Comparison of ENCODE assay signal across 1 cellular context in the genomic region with DNA sequence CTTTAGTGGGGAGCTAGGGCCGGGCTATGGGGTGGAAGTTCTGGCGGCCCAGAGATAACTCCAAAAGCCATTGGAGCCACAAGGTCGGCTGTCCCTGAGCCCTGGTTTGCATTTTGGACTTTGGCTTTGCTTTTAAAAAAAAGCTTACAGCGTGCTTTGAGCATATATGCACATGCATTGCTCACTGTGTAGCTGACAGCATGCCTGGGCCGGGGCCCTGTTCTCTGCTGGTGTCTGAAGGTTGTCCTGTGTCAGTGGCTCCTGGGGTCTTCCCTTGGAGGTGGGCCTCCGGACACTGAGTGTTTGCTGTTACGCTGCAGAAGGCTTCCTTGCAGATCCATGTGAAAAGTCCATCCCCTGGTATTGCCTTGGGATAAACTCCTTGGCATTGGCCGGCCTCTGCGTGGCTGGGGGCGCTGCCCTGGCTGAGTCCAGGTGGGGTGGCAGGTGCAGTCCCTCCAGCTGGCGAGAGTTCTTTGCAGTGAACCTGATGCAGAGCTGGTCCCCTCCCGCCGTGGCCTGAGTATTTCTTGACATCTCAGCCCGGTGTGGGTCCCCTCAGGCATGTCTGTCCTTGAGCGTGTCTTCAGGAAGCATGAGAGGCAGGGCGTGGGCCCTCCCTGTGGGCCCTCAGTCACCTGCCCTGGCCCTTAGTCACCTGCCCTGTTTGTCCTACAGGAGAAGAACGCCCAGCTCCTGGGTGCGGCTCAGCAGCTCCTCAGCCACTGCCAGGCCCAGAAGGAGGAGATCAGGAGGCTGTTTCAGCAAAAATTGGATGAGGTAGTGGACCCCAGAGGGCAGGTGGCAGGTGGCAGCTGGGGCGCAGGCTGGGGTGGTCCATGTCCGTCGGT.
TF ChIP-seq lines count a peak whose summit lies in the region.

No MANE protein-coding gene starts in this region.

TF ChIP-seq in HepG2, 621 proteins besides CTCF, POLR2A, EP300 and RAD21 (continued from another document and continues in another):
- TF ChIP-seq, protein P1, sequence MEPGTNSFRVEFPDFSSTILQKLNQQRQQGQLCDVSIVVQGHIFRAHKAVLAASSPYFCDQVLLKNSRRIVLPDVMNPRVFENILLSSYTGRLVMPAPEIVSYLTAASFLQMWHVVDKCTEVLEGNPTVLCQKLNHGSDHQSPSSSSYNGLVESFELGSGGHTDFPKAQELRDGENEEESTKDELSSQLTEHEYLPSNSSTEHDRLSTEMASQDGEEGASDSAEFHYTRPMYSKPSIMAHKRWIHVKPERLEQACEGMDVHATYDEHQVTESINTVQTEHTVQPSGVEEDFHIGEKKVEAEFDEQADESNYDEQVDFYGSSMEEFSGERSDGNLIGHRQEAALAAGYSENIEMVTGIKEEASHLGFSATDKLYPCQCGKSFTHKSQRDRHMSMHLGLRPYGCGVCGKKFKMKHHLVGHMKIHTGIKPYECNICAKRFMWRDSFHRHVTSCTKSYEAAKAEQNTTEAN (CRISPR knock-in tag; conservative IDR thresholded peaks at IDR 0.05) = peak; percentile 95
- TF ChIP-seq ZNF317 (CRISPR knock-in tag; IDR thresholded peaks at IDR 0.05) = peak; percentile 92; the same call in 1 of the 2 replicates
- TF ChIP-seq, protein P2, sequence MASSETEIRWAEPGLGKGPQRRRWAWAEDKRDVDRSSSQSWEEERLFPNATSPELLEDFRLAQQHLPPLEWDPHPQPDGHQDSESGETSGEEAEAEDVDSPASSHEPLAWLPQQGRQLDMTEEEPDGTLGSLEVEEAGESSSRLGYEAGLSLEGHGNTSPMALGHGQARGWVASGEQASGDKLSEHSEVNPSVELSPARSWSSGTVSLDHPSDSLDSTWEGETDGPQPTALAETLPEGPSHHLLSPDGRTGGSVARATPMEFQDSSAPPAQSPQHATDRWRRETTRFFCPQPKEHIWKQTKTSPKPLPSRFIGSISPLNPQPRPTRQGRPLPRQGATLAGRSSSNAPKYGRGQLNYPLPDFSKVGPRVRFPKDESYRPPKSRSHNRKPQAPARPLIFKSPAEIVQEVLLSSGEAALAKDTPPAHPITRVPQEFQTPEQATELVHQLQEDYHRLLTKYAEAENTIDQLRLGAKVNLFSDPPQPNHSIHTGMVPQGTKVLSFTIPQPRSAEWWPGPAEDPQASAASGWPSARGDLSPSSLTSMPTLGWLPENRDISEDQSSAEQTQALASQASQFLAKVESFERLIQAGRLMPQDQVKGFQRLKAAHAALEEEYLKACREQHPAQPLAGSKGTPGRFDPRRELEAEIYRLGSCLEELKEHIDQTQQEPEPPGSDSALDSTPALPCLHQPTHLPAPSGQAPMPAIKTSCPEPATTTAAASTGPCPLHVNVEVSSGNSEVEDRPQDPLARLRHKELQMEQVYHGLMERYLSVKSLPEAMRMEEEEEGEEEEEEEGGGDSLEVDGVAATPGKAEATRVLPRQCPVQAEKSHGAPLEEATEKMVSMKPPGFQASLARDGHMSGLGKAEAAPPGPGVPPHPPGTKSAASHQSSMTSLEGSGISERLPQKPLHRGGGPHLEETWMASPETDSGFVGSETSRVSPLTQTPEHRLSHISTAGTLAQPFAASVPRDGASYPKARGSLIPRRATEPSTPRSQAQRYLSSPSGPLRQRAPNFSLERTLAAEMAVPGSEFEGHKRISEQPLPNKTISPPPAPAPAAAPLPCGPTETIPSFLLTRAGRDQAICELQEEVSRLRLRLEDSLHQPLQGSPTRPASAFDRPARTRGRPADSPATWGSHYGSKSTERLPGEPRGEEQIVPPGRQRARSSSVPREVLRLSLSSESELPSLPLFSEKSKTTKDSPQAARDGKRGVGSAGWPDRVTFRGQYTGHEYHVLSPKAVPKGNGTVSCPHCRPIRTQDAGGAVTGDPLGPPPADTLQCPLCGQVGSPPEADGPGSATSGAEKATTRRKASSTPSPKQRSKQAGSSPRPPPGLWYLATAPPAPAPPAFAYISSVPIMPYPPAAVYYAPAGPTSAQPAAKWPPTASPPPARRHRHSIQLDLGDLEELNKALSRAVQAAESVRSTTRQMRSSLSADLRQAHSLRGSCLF (CRISPR knock-in tag; IDR thresholded peaks at IDR 0.05; ENCODE audit: borderline replicate concordance) = peak; percentile 86; the same call in 1 of the 2 replicates
- peak; percentile 75 for TF ChIP-seq ZNF605 (CRISPR knock-in tag; IDR thresholded peaks at IDR 0.05)
- TF ChIP-seq SRF (IDR thresholded peaks at IDR 0.05; ENCODE audit: low read depth, low read length) = no peak
- TF ChIP-seq FOXK1 (CRISPR knock-in tag; IDR thresholded peaks at IDR 0.05; ENCODE audit: borderline replicate concordance, low read depth) = no peak
- peak; percentile 90 for TF ChIP-seq REPIN1 (CRISPR knock-in tag; IDR thresholded peaks at IDR 0.05; ENCODE audit: borderline replicate concordance, low read depth)
- TF ChIP-seq ZNF121 (CRISPR knock-in tag; IDR thresholded peaks at IDR 0.05) = no peak
- TF ChIP-seq KDM2A (CRISPR knock-in tag; IDR thresholded peaks at IDR 0.05; ENCODE audit: borderline replicate concordance, low read depth) = no peak
- TF ChIP-seq ZNF333 (CRISPR knock-in tag; IDR thresholded peaks at IDR 0.05; ENCODE audit: borderline replicate concordance) = no peak
- peak; percentile 30; the same call in 1 of the 2 replicates for TF ChIP-seq NRL (CRISPR knock-in tag; IDR thresholded peaks at IDR 0.05; ENCODE audit: borderline replicate concordance)
- TF ChIP-seq, protein P3, sequence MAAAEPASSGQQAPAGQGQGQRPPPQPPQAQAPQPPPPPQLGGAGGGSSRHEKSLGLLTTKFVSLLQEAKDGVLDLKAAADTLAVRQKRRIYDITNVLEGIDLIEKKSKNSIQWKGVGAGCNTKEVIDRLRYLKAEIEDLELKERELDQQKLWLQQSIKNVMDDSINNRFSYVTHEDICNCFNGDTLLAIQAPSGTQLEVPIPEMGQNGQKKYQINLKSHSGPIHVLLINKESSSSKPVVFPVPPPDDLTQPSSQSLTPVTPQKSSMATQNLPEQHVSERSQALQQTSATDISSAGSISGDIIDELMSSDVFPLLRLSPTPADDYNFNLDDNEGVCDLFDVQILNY (CRISPR knock-in tag; conservative IDR thresholded peaks at IDR 0.05) = no peak; the same call in 1 of the 2 replicates
- TF ChIP-seq ZFP62 (CRISPR knock-in tag; IDR thresholded peaks at IDR 0.05) = no peak
- no peak; the same call in 1 of the 2 replicates for TF ChIP-seq EED (CRISPR knock-in tag; IDR thresholded peaks at IDR 0.05)
- TF ChIP-seq, protein P4, sequence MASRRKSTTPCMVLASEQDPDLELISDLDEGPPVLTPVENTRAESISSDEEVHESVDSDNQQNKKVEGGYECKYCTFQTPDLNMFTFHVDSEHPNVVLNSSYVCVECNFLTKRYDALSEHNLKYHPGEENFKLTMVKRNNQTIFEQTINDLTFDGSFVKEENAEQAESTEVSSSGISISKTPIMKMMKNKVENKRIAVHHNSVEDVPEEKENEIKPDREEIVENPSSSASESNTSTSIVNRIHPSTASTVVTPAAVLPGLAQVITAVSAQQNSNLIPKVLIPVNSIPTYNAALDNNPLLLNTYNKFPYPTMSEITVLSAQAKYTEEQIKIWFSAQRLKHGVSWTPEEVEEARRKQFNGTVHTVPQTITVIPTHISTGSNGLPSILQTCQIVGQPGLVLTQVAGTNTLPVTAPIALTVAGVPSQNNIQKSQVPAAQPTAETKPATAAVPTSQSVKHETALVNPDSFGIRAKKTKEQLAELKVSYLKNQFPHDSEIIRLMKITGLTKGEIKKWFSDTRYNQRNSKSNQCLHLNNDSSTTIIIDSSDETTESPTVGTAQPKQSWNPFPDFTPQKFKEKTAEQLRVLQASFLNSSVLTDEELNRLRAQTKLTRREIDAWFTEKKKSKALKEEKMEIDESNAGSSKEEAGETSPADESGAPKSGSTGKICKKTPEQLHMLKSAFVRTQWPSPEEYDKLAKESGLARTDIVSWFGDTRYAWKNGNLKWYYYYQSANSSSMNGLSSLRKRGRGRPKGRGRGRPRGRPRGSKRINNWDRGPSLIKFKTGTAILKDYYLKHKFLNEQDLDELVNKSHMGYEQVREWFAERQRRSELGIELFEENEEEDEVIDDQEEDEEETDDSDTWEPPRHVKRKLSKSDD (CRISPR knock-in tag; IDR thresholded peaks at IDR 0.05; ENCODE audit: low read depth) = 0 out of 2 replicates have a peak, but pooled peaks have one; percentile 56
- no peak for TF ChIP-seq ZFYVE20 (CRISPR knock-in tag; IDR thresholded peaks at IDR 0.05; ENCODE audit: borderline replicate concordance, low read depth)
- TF ChIP-seq, protein P5, sequence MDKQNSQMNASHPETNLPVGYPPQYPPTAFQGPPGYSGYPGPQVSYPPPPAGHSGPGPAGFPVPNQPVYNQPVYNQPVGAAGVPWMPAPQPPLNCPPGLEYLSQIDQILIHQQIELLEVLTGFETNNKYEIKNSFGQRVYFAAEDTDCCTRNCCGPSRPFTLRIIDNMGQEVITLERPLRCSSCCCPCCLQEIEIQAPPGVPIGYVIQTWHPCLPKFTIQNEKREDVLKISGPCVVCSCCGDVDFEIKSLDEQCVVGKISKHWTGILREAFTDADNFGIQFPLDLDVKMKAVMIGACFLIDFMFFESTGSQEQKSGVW (CRISPR knock-in tag; IDR thresholded peaks at IDR 0.05; ENCODE audit: borderline replicate concordance) = 0 out of 2 replicates have a peak, but pooled peaks have one; percentile 71
- TF ChIP-seq ZNF781 (CRISPR knock-in tag; IDR thresholded peaks at IDR 0.05; ENCODE audit: borderline replicate concordance, not compliant biosample characterization) = peak; percentile 92
- no peak for TF ChIP-seq RFXANK (CRISPR knock-in tag; IDR thresholded peaks at IDR 0.05)
- TF ChIP-seq CENPX (CRISPR knock-in tag; IDR thresholded peaks at IDR 0.05) = no peak
- TF ChIP-seq ZNF552 (CRISPR knock-in tag; IDR thresholded peaks at IDR 0.05; ENCODE audit: borderline replicate concordance) = peak; percentile 92; the same call in 1 of the 2 replicates
- TF ChIP-seq ZNF607 (CRISPR knock-in tag; IDR thresholded peaks at IDR 0.05; ENCODE audit: borderline replicate concordance) = peak; percentile 90
- TF ChIP-seq ZNF329 (CRISPR knock-in tag; IDR thresholded peaks at IDR 0.05; ENCODE audit: low read depth) = no peak
- TF ChIP-seq AGO2 (optimal IDR thresholded peaks at IDR 0.05; ENCODE audit: low read depth, low read length) = peak; percentile 2
- TF ChIP-seq, protein P6, sequence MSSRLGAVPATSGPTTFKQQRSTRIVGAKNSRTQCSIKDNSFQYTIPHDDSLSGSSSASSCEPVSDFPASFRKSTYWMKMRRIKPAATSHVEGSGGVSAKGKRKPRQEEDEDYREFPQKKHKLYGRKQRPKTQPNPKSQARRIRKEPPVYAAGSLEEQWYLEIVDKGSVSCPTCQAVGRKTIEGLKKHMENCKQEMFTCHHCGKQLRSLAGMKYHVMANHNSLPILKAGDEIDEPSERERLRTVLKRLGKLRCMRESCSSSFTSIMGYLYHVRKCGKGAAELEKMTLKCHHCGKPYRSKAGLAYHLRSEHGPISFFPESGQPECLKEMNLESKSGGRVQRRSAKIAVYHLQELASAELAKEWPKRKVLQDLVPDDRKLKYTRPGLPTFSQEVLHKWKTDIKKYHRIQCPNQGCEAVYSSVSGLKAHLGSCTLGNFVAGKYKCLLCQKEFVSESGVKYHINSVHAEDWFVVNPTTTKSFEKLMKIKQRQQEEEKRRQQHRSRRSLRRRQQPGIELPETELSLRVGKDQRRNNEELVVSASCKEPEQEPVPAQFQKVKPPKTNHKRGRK (CRISPR knock-in tag; IDR thresholded peaks at IDR 0.05) = no peak
- TF ChIP-seq, protein P7, sequence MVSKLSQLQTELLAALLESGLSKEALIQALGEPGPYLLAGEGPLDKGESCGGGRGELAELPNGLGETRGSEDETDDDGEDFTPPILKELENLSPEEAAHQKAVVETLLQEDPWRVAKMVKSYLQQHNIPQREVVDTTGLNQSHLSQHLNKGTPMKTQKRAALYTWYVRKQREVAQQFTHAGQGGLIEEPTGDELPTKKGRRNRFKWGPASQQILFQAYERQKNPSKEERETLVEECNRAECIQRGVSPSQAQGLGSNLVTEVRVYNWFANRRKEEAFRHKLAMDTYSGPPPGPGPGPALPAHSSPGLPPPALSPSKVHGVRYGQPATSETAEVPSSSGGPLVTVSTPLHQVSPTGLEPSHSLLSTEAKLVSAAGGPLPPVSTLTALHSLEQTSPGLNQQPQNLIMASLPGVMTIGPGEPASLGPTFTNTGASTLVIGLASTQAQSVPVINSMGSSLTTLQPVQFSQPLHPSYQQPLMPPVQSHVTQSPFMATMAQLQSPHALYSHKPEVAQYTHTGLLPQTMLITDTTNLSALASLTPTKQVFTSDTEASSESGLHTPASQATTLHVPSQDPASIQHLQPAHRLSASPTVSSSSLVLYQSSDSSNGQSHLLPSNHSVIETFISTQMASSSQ (IDR thresholded peaks at IDR 0.05; ENCODE audit: low read depth) = no peak
- TF ChIP-seq, protein P7 (CRISPR knock-in tag; IDR thresholded peaks at IDR 0.05; ENCODE audit: borderline replicate concordance) = 0 out of 2 replicates have a peak, but pooled peaks have one; percentile 56
- no peak for TF ChIP-seq BRD4 (CRISPR knock-in tag; IDR thresholded peaks at IDR 0.05)
- no peak; the same call in 1 of the 2 replicates for TF ChIP-seq ZNF124 (CRISPR knock-in tag; IDR thresholded peaks at IDR 0.05)
- 0 out of 2 replicates have a peak, but pooled peaks have one; percentile 36 for TF ChIP-seq ZNF143 (CRISPR knock-in tag; IDR thresholded peaks at IDR 0.05)
- no peak for TF ChIP-seq AGO1 (IDR thresholded peaks at IDR 0.05; ENCODE audit: low read depth, low read length, poor library complexity, severe bottlenecking)
